ENCODE assay signal across 25 cellular contexts in genomic region chr22:27648853-27649252, GRCh38.
A peak's percentile ranks its signal among the peaks of the same experiment; 100 is the strongest.
DNase-seq lines count a peak whose midpoint lies in the region; ATAC-seq, FAIRE-seq and TF ChIP-seq lines count a peak whose summit lies in the region.
"Had no signal": no experiment of that assay in that cellular context is flagged by ENCODE, and none has a peak within 500 bp of the region (broad histone marks: within the 10 kb centered on the region; RNA-seq: fewer than 3 reads in every experiment).

No MANE protein-coding gene starts in this region.

- no peak overlapping the region for H2BK20ac ChIP-seq in IMR-90 (ENCODE audit: low read depth, low read length)

- H3K4me2 ChIP-seq in IMR-90 (ENCODE audit: low read depth, low read length) (no peak overlapping the region), neural progenitor cell (no peak overlapping the region)
- H3K4me2 ChIP-seq: A549; BLaER1 treated with 17β-estradiol and CSF1 and Interleukin-3, amounts not matched to agents 10 nM and 100 nM had no signal

- H2AFZ ChIP-seq in IMR-90 (replicated peaks; ENCODE audit: low read length, poor library complexity) (no peak overlapping the region), neural progenitor cell (replicated peaks) (no peak overlapping the region)

- ATAC-seq in IMR-90 (ENCODE audit: low read depth): no peak
- no peak for ATAC-seq in omental fat pad (ENCODE audit: low FRiP score)
- no peak for ATAC-seq in HG02870 (IDR thresholded peaks at IDR 0.05; ENCODE audit: unreplicated experiment)
- ATAC-seq in GM19395 (IDR thresholded peaks at IDR 0.05; ENCODE audit: unreplicated experiment): no peak
- ATAC-seq: A549; CD8-positive, alpha-beta T cell; GM12878 had no signal

- no peaks in the 10 kb centered on the region for H4K20me1 ChIP-seq in IMR-90 (ENCODE audit: insufficient read depth, low read length)
- H4K20me1 ChIP-seq in neural progenitor cell (ENCODE audit: low read depth): no peaks in the 10 kb centered on the region
- H4K20me1 ChIP-seq: BLaER1 treated with 17β-estradiol and CSF1 and Interleukin-3, amounts not matched to agents 10 nM and 100 nM had no signal

- H3K79me2 ChIP-seq in neural progenitor cell (ENCODE audit: low read depth): no peaks in the 10 kb centered on the region

- no TSS peak for BruUV-seq in Caco-2 (replicated peaks; lab: Mats Ljungman, UMichigan)
- BruUV-seq in IMR-90 (replicated peaks; lab: Mats Ljungman, UMichigan): no TSS peak

- H4K8ac ChIP-seq in IMR-90 (ENCODE audit: low read depth in 2 of 2, low read length in 2 of 2): no peak overlapping the region

- intact Hi-C loops in Caco-2 (cut with micrococcal nuclease; ENCODE audit: unreplicated experiment): no loop called here
- intact Hi-C loops in IMR-90 (cut with micrococcal nuclease): no loop called here

- H3K27ac ChIP-seq in IMR-90 (ENCODE audit: insufficient read depth, low read length) (no peak overlapping the region), neural progenitor cell (no peak overlapping the region)
- H3K27ac ChIP-seq: 22Rv1; A549; BLaER1 treated with 17β-estradiol and CSF1 and Interleukin-3, amounts not matched to agents 10 nM and 100 nM; C4-2B had no signal

- H3K9me3 Mint-ChIP-seq in Caco-2 (ENCODE audit: unreplicated experiment) (peaks cover 15% of the 10 kb centered on the region), neural progenitor cell (no peaks in the 10 kb centered on the region)
- H3K9me3 Mint-ChIP-seq: CD4-positive, alpha-beta T cell had no signal

- dilution Hi-C loops in IMR-90 (cut with HindIII; ENCODE audit: low sequenced_read_pairs, unreplicated experiment): no loop called here

- H3K4me1 Mint-ChIP-seq in Caco-2 (ENCODE audit: low read depth, unreplicated experiment) (peaks cover 28% of the 10 kb centered on the region), neural progenitor cell (peaks cover 16% of the 10 kb centered on the region)
- H3K4me1 Mint-ChIP-seq: B cell had no signal

- H3K9ac ChIP-seq in IMR-90 (ENCODE audit: low read depth, low read length) (no peak overlapping the region), neural progenitor cell (no peak overlapping the region)
- H3K9ac ChIP-seq: BLaER1 treated with 17β-estradiol and CSF1 and Interleukin-3, amounts not matched to agents 10 nM and 100 nM had no signal

- H4K91ac ChIP-seq in IMR-90 (ENCODE audit: insufficient read depth, low read depth, low read length): no peak overlapping the region

- in situ Hi-C loops in IMR-90 (cut with MboI; ENCODE audit: low sequenced_read_pairs): no loop called here

- no peak overlapping the region for H3K18ac ChIP-seq in IMR-90 (ENCODE audit: low read depth, low read length)

- POLR2A ChIA-PET in Caco-2 (lab: Charles Lee) (no interaction called here), IMR-90 (lab: Charles Lee; ENCODE audit: unreplicated experiment) (no interaction called here)

- peaks cover 7% of the 10 kb centered on the region for H3F3A ChIP-seq in neural progenitor cell (ENCODE audit: low read depth)

- H2AK9ac ChIP-seq in IMR-90 (replicated peaks; ENCODE audit: low read depth, low read length, poor library complexity): no peak overlapping the region

- H3K9me3 ChIP-seq in Caco-2: no peaks in the 10 kb centered on the region
- no peaks in the 10 kb centered on the region for H3K9me3 ChIP-seq in IMR-90 (ENCODE audit: control insufficient read depth, insufficient read depth, low read length)
- no peaks in the 10 kb centered on the region for H3K9me3 ChIP-seq in neural progenitor cell (ENCODE audit: low read depth)
- H3K9me3 ChIP-seq: A549; BLaER1 treated with 17β-estradiol and CSF1 and Interleukin-3, amounts not matched to agents 10 nM and 100 nM had no signal

- no peaks in the 10 kb centered on the region for H3K79me1 ChIP-seq in IMR-90 (ENCODE audit: low read depth in 1 of 2, low read length in 2 of 2)

- H3K27me3 Mint-ChIP-seq in Caco-2 (ENCODE audit: insufficient read depth, unreplicated experiment) (no peaks in the 10 kb centered on the region), neural progenitor cell (ENCODE audit: insufficient read depth, low read depth) (peaks cover 25% of the 10 kb centered on the region)
- H3K27me3 Mint-ChIP-seq: B cell had no signal

- H3K4me3 Mint-ChIP-seq in Caco-2 (ENCODE audit: unreplicated experiment): no peak overlapping the region
- no peak overlapping the region for H3K4me3 Mint-ChIP-seq in neural progenitor cell
- H3K4me3 Mint-ChIP-seq: B cell; CD4-positive, alpha-beta T cell; CD8-positive, alpha-beta T cell had no signal

- no peaks in the 10 kb centered on the region for H3K27me3 ChIP-seq in Caco-2 (replicated peaks; ENCODE audit: control insufficient read depth, insufficient read depth, low read length)
- peaks cover 28% of the 10 kb centered on the region for H3K27me3 ChIP-seq in IMR-90 (ENCODE audit: control insufficient read depth, insufficient read depth, low read length)
- H3K27me3 ChIP-seq in neural progenitor cell: no peaks in the 10 kb centered on the region
- H3K27me3 ChIP-seq: BLaER1 treated with 17β-estradiol and CSF1 and Interleukin-3, amounts not matched to agents 10 nM and 100 nM had no signal

- H3K56ac ChIP-seq in IMR-90 (ENCODE audit: extremely low read depth, insufficient read depth, low read length): no peak overlapping the region

- H3K4ac ChIP-seq in IMR-90 (ENCODE audit: low read depth, low read length): no peak overlapping the region

- DNase-seq in Caco-2: no peak
- no peak for DNase-seq in IMR-90
- DNase-seq in neural progenitor cell (ENCODE audit: low spot score): no peak
- DNase-seq in urothelium cell line (ENCODE audit: low spot score): no peak
- no peak for DNase-seq in omental fat pad (ENCODE audit: low spot score)
- DNase-seq: AML-193; CD4-positive, alpha-beta T cell; CD8-positive, alpha-beta T cell; DMS 273 treated with DMSO at 0.1 percent for 48 hours; DMS153; DMS53; DMS79; DND-41; EL; GDM1 had no signal

- no peak overlapping the region for H3K23ac ChIP-seq in IMR-90 (ENCODE audit: low read depth, low read length)

- H3K14ac ChIP-seq in IMR-90 (replicated peaks; ENCODE audit: low read depth, low read length): no peak overlapping the region

- H3K36me3 Mint-ChIP-seq in Caco-2 (ENCODE audit: insufficient read depth, unreplicated experiment) (peaks cover 5% of the 10 kb centered on the region), neural progenitor cell (no peaks in the 10 kb centered on the region)
- H3K36me3 Mint-ChIP-seq: CD8-positive, alpha-beta T cell had no signal

- H2BK5ac ChIP-seq in IMR-90 (ENCODE audit: low read depth, low read length, poor library complexity, severe bottlenecking): peak overlapping the region; percentile 70

- H2BK15ac ChIP-seq in IMR-90 (ENCODE audit: low read depth, low read length): no peak overlapping the region

- H3K9me1 ChIP-seq in IMR-90 (ENCODE audit: insufficient read depth, low read length): no peaks in the 10 kb centered on the region

- no peak for TF ChIP-seq POLR2A in IMR-90 (IDR thresholded peaks at IDR 0.05; ENCODE audit: low read depth, low read length)

- H3K4me3 ChIP-seq in Caco-2 (ENCODE audit: low read depth, low read length): no peak overlapping the region
- H3K4me3 ChIP-seq in IMR-90 (ENCODE audit: insufficient read depth, low read depth, low read length): no peak overlapping the region
- H3K4me3 ChIP-seq in neural progenitor cell: no peak overlapping the region
- H3K4me3 ChIP-seq: A549; BLaER1 treated with 17β-estradiol and CSF1 and Interleukin-3, amounts not matched to agents 10 nM and 100 nM; GM12878 had no signal

- H3K36me3 ChIP-seq in Caco-2 (ENCODE audit: control insufficient read depth, insufficient read depth, low read length): no peaks in the 10 kb centered on the region
- no peaks in the 10 kb centered on the region for H3K36me3 ChIP-seq in IMR-90 (ENCODE audit: control insufficient read depth, insufficient read depth, low read length)
- H3K36me3 ChIP-seq in neural progenitor cell: no peaks in the 10 kb centered on the region
- H3K36me3 ChIP-seq: BLaER1 treated with 17β-estradiol and CSF1 and Interleukin-3, amounts not matched to agents 10 nM and 100 nM had no signal

- WGBS in IMR-90 (ENCODE audit: extremely low coverage in 2 of 2, insufficient read length in 1 of 2), 2 experiments: 84 to 100% methylated on average over 1 to 2 of the region's 2 CpGs

- TF ChIP-seq RAD21 in IMR-90 (IDR thresholded peaks at IDR 0.05; ENCODE audit: low read length): no peak

- H4K5ac ChIP-seq in IMR-90 (ENCODE audit: low read depth, low read length): no peak overlapping the region

- FAIRE-seq in urothelium cell line (lab: Jason Lieb, UNC): peak; percentile 99
- FAIRE-seq: A549, GM12878, GM12892, GM18507 had no signal

- peaks cover 49% of the 10 kb centered on the region for H3K4me1 ChIP-seq in Caco-2
- H3K4me1 ChIP-seq in IMR-90 (ENCODE audit: control insufficient read depth, insufficient read depth, low read length): no peaks in the 10 kb centered on the region
- peaks cover 19% of the 10 kb centered on the region for H3K4me1 ChIP-seq in neural progenitor cell
- H3K4me1 ChIP-seq: A549 had no signal

- TF ChIP-seq CTCF in Caco-2 (IDR thresholded peaks at IDR 0.05; ENCODE audit: insufficient read depth in 1 of 2, low read depth in 1 of 2, low read length in 1 of 2, severe bottlenecking in 1 of 2, unreplicated experiment in 1 of 2) (no peak), IMR-90 (conservative IDR thresholded peaks at IDR 0.05; ENCODE audit: low read depth, low read length) (no peak), neural progenitor cell (IDR thresholded peaks at IDR 0.05) (no peak), omental fat pad (IDR thresholded peaks at IDR 0.05) (no peak)

- CTCF ChIA-PET in Caco-2 (lab: Charles Lee) (no interaction called here), IMR-90 (lab: Yijun Ruan, JAX) (no interaction called here)

- H2BK120ac ChIP-seq in IMR-90 (ENCODE audit: low read depth, low read length): no peak overlapping the region

- peak overlapping the region; percentile 75 for H3K27ac Mint-ChIP-seq in Caco-2 (ENCODE audit: unreplicated experiment)
- peak overlapping the region; percentile 1 for H3K27ac Mint-ChIP-seq in neural progenitor cell
- H3K27ac Mint-ChIP-seq: B cell; CD4-positive, alpha-beta T cell; CD8-positive, alpha-beta T cell had no signal

- H2AK5ac ChIP-seq in IMR-90 (ENCODE audit: low read depth, low read length): no peak overlapping the region

TF ChIP-seq in IMR-90, 13 proteins besides CTCF, POLR2A, EP300 and RAD21 (continues in another document):
- TF ChIP-seq, protein P1, sequence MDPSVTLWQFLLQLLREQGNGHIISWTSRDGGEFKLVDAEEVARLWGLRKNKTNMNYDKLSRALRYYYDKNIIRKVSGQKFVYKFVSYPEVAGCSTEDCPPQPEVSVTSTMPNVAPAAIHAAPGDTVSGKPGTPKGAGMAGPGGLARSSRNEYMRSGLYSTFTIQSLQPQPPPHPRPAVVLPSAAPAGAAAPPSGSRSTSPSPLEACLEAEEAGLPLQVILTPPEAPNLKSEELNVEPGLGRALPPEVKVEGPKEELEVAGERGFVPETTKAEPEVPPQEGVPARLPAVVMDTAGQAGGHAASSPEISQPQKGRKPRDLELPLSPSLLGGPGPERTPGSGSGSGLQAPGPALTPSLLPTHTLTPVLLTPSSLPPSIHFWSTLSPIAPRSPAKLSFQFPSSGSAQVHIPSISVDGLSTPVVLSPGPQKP (IDR thresholded peaks at IDR 0.05; ENCODE audit: borderline replicate concordance, low read depth, low read length): no peak
